In the genomic region with DNA sequence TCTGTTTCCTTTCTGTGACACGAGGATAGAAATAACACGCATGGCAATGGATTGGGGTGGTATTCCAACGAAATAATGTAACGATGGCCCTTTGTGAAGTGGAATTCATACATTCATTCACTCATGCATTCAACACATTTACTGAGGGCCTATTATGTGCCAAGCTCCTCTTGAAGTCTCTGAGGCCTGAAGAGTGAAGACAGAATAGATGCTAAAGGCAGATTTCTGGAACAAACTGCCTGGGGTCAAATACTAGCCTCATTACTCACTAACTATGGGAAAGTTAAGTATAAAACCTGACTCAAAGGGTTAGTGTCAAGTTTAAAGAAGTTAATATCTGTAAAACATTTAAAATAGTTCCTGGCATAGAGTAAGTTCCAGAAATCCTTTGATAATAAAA, we compare ENCODE assay signal across 20 cellular contexts.
A peak's percentile ranks its signal among the peaks of the same experiment; 100 is the strongest.
DNase-seq lines count a peak whose midpoint lies in the region; ATAC-seq and TF ChIP-seq lines count a peak whose summit lies in the region.
"Had no signal": no experiment of that assay in that cellular context is flagged by ENCODE, and none has a peak within 500 bp of the region (broad histone marks: within the 10 kb centered on the region; RNA-seq: fewer than 3 reads in every experiment).

No MANE protein-coding gene starts in this region.

- intact Hi-C loops in ascending aorta (cut with DNase I): no loop called here
- intact Hi-C loops in activated CD8-positive, alpha-beta T cell treated with anti-CD3 and anti-CD28 coated beads for 36 hours (cut with micrococcal nuclease): no loop called here

- no peak overlapping the region for H3K27ac Mint-ChIP-seq in HFFc6
- no peak overlapping the region for H3K27ac Mint-ChIP-seq in activated CD8-positive, alpha-beta T cell treated with anti-CD3 and anti-CD28 coated beads for 36 hours
- H3K27ac Mint-ChIP-seq: activated CD4-positive, alpha-beta T cell treated with anti-CD3 and anti-CD28 coated beads, Interleukin-2, amount 10 ng/mL, durations not matched to agents 24 days and 14 days; activated naive CD8-positive, alpha-beta T cell had no signal

- H3K27ac ChIP-seq in smooth muscle cell (ENCODE audit: low read depth) (peak overlapping the region; percentile 28), ascending aorta (no peak overlapping the region)
- H3K27ac ChIP-seq: heart left ventricle, suprapubic skin had no signal

- TF ChIP-seq CTCF in HFFc6 (IDR thresholded peaks at IDR 0.05) (no peak), fibroblast of villous mesenchyme (IDR thresholded peaks at IDR 0.05; ENCODE audit: insufficient read depth, low read depth, low read length) (no peak), smooth muscle cell (IDR thresholded peaks at IDR 0.05; ENCODE audit: borderline replicate concordance, insufficient read depth, poor library complexity, severe bottlenecking) (no peak), ascending aorta (IDR thresholded peaks at IDR 0.05) (no peak)
- no peak for TF ChIP-seq CTCF in activated CD8-positive, alpha-beta T cell treated with anti-CD3 and anti-CD28 coated beads for 36 hours (IDR thresholded peaks at IDR 0.05)

- H3F3A ChIP-seq in smooth muscle cell (ENCODE audit: low read depth): peaks cover 9% of the 10 kb centered on the region

- no peak overlapping the region for H3K9ac ChIP-seq in smooth muscle cell (ENCODE audit: low read depth)

- H3K36me3 ChIP-seq in smooth muscle cell (ENCODE audit: low read depth) (no peaks in the 10 kb centered on the region), ascending aorta (no peaks in the 10 kb centered on the region)
- H3K36me3 ChIP-seq: heart left ventricle, suprapubic skin had no signal

- H3K4me1 Mint-ChIP-seq in HFFc6 (ENCODE audit: low read depth): no peaks in the 10 kb centered on the region
- no peaks in the 10 kb centered on the region for H3K4me1 Mint-ChIP-seq in activated CD8-positive, alpha-beta T cell treated with anti-CD3 and anti-CD28 coated beads for 36 hours (ENCODE audit: low read depth)
- H3K4me1 Mint-ChIP-seq: activated CD4-positive, alpha-beta T cell treated with anti-CD3 and anti-CD28 coated beads, Interleukin-2, amount 10 ng/mL, durations not matched to agents 24 days and 14 days had no signal

- H3K4me2 ChIP-seq in smooth muscle cell: no peak overlapping the region

- no peak for ATAC-seq in HG02610 (IDR thresholded peaks at IDR 0.05; ENCODE audit: unreplicated experiment)
- ATAC-seq in activated CD8-positive, alpha-beta T cell treated with anti-CD3 and anti-CD28 coated beads for 36 hours: no peak
- ATAC-seq: activated T-cell treated with anti-CD3 and anti-CD28 coated beads, Interleukin-2, amount 50 U/mL, for 4 hours; heart left ventricle; mucosa of descending colon; sciatic nerve had no signal

- peak; percentile 12 for DNase-seq in HFFc6
- peak; percentile 25 for DNase-seq in amniotic epithelial cell (ENCODE audit: low read depth)
- DNase-seq in fibroblast of villous mesenchyme (ENCODE audit: low read depth): peak; percentile 71
- DNase-seq in smooth muscle cell (lab: John Stamatoyannopoulos, UW; ENCODE audit: unreplicated experiment): no peak
- no peak for DNase-seq in ascending aorta (ENCODE audit: low spot score in 2 of 2)
- no peak for DNase-seq in activated CD8-positive, alpha-beta T cell treated with anti-CD3 and anti-CD28 coated beads for 36 hours
- DNase-seq: activated CD4-positive, alpha-beta T cell treated with anti-CD3 and anti-CD28 coated beads, Interleukin-2, amount 10 ng/mL, durations not matched to agents 24 days and 14 days; activated T-cell treated with anti-CD3 and anti-CD28 coated beads, Interleukin-2, amount 50 U/mL, for 4 hours; DMS79; heart left ventricle; mucosa of descending colon; NCI-H2081; NCI-H526; nucleus accumbens; stimulated activated CD4-positive, alpha-beta T cell treated with anti-CD3 and anti-CD28 coated beads, Interleukin-2, amount 100 ng/mL, for 48 hours; SW 1271 had no signal

- H3K27me3 ChIP-seq in smooth muscle cell (ENCODE audit: low read depth) (no peaks in the 10 kb centered on the region), ascending aorta (no peaks in the 10 kb centered on the region)
- H3K27me3 ChIP-seq: suprapubic skin had no signal

- peaks cover 48% of the 10 kb centered on the region for H3K9me3 Mint-ChIP-seq in HFFc6
- peaks cover 3% of the 10 kb centered on the region for H3K9me3 Mint-ChIP-seq in activated CD8-positive, alpha-beta T cell treated with anti-CD3 and anti-CD28 coated beads for 36 hours
- H3K9me3 Mint-ChIP-seq: activated CD4-positive, alpha-beta T cell treated with anti-CD3 and anti-CD28 coated beads, Interleukin-2, amount 10 ng/mL, durations not matched to agents 24 days and 14 days; activated T-cell treated with anti-CD3 and anti-CD28 coated beads, Interleukin-2, amount 50 U/mL, for 4 hours had no signal

- H3K36me3 Mint-ChIP-seq in HFFc6 (ENCODE audit: low read depth): no peaks in the 10 kb centered on the region
- H3K36me3 Mint-ChIP-seq in activated CD8-positive, alpha-beta T cell treated with anti-CD3 and anti-CD28 coated beads for 36 hours (ENCODE audit: low read depth): no peaks in the 10 kb centered on the region
- H3K36me3 Mint-ChIP-seq: activated naive CD8-positive, alpha-beta T cell had no signal

- H3K4me3 Mint-ChIP-seq in HFFc6: no peak overlapping the region
- no peak overlapping the region for H3K4me3 Mint-ChIP-seq in activated CD8-positive, alpha-beta T cell treated with anti-CD3 and anti-CD28 coated beads for 36 hours
- H3K4me3 Mint-ChIP-seq: activated CD4-positive, alpha-beta T cell treated with anti-CD3 and anti-CD28 coated beads, Interleukin-2, amount 10 ng/mL, durations not matched to agents 24 days and 14 days; activated naive CD8-positive, alpha-beta T cell; activated T-cell treated with anti-CD3 and anti-CD28 coated beads, Interleukin-2, amount 50 U/mL, for 4 hours had no signal

- WGBS in smooth muscle cell (ENCODE audit: low lambda C conversion rate): 74% methylated on average over 4 of the region's 4 CpGs

- CTCF ChIA-PET in activated CD8-positive, alpha-beta T cell treated with anti-CD3 and anti-CD28 coated beads for 36 hours (lab: Charles Lee): no interaction called here

- H3K9me3 ChIP-seq in smooth muscle cell (replicated peaks; ENCODE audit: low read depth) (no peaks in the 10 kb centered on the region), ascending aorta (no peaks in the 10 kb centered on the region)
- H3K9me3 ChIP-seq: heart left ventricle, mucosa of descending colon, suprapubic skin had no signal

- no peak overlapping the region for H3K4me3 ChIP-seq in fibroblast of villous mesenchyme (ENCODE audit: low read depth, low read length)
- H3K4me3 ChIP-seq in smooth muscle cell: no peak overlapping the region
- H3K4me3 ChIP-seq in ascending aorta: no peak overlapping the region
- H3K4me3 ChIP-seq: heart left ventricle, mucosa of descending colon, suprapubic skin had no signal

- POLR2A ChIA-PET in activated CD8-positive, alpha-beta T cell treated with anti-CD3 and anti-CD28 coated beads for 36 hours (lab: Charles Lee): no interaction called here

- H3K79me2 ChIP-seq in smooth muscle cell (ENCODE audit: low read depth): no peaks in the 10 kb centered on the region

- no peaks in the 10 kb centered on the region; the same call in 1 of the 2 replicates for H3K27me3 Mint-ChIP-seq in HFFc6 (ENCODE audit: insufficient read depth)
- H3K27me3 Mint-ChIP-seq in activated CD8-positive, alpha-beta T cell treated with anti-CD3 and anti-CD28 coated beads for 36 hours: peaks cover 2% of the 10 kb centered on the region
- H3K27me3 Mint-ChIP-seq: activated CD4-positive, alpha-beta T cell treated with anti-CD3 and anti-CD28 coated beads, Interleukin-2, amount 10 ng/mL, durations not matched to agents 24 days and 14 days had no signal

- H2AFZ ChIP-seq in smooth muscle cell (ENCODE audit: low read depth): no peak overlapping the region

- H4K20me1 ChIP-seq in smooth muscle cell (ENCODE audit: low read depth): no peaks in the 10 kb centered on the region

- H3K4me1 ChIP-seq in smooth muscle cell (ENCODE audit: low read depth): peaks cover 5% of the 10 kb centered on the region
- no peaks in the 10 kb centered on the region for H3K4me1 ChIP-seq in ascending aorta
- H3K4me1 ChIP-seq: heart left ventricle, suprapubic skin had no signal

Comparison
In these comparisons a context has a peak if more than half of its experiments do, and no peak if none do; other contexts are left out.
1. DNase-seq: peak in HFFc6 (single experiment), amniotic epithelial cell (single experiment) and fibroblast of villous mesenchyme (single experiment); none in smooth muscle cell (single experiment), ascending aorta (0 of 2) and activated CD8-positive, alpha-beta T cell treated with anti-CD3 and anti-CD28 coated beads for 36 hours (single experiment).